10 cellular contexts compared by ENCODE assay signal in the genomic region with DNA sequence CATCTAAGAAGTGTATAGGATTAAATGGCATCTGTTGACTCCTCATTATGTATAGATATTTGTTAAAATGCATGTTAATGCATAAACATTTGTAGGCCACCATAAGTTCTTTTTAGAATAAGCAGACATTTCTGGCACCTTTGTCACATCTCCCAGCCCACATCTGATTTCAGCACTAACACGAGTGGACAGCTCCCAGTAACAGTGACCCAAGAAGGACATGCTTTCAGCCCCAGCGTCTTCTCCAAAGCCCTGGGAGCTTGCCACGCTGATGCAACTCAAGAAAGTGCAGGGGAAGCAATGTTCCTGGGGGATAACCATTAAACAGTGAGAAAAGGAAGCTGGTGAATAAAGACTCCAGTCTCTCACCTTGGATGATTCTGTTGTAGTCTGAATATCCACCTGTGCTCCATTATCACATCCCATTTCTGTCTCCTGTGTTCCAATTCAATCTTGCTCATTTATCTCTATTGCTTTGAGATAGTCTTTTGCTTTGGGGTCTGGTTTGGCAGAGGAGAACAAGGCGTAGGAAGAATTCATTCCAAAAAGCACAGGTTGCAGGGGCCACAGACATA.
DNase-seq lines count a peak whose midpoint lies in the region; ATAC-seq, FAIRE-seq and TF ChIP-seq lines count a peak whose summit lies in the region.
"Had no signal": no experiment of that assay in that cellular context is flagged by ENCODE, and none has a peak within 500 bp of the region (broad histone marks: within the 10 kb centered on the region; RNA-seq: fewer than 3 reads in every experiment).

No MANE protein-coding gene starts in this region.

- TF ChIP-seq RAD21 in GM12878 (IDR thresholded peaks at IDR 0.05; ENCODE audit: insufficient read depth, low read depth, low read length) (no peak), neural cell (conservative IDR thresholded peaks at IDR 0.05) (no peak)

- BruUV-seq in GM12878 (replicated peaks; lab: Mats Ljungman, UMichigan) = no TSS peak

- H3K27me3 ChIP-seq in GM12878 (replicated peaks in 1 of 2; ENCODE audit: control insufficient read depth in 2 of 2, insufficient read depth in 2 of 2, low read length in 1 of 2) = no peaks in the 10 kb centered on the region
- peaks cover 10% of the 10 kb centered on the region for H3K27me3 ChIP-seq in neural cell (ENCODE audit: insufficient read depth, low read depth, low read length)

- H3K36me3 ChIP-seq in GM12878 (ENCODE audit: control insufficient read depth in 2 of 2, insufficient read depth in 2 of 2, low read length in 1 of 2) (no peaks in the 10 kb centered on the region), neural cell (ENCODE audit: insufficient read depth, low read length) (no peaks in the 10 kb centered on the region)

- no peak overlapping the region for H3K4me3 ChIP-seq in GM12878
- H3K4me3 ChIP-seq in neural cell (ENCODE audit: low read length) = no peak overlapping the region

- H2AFZ ChIP-seq in GM12878 (ENCODE audit: control insufficient read depth, low read depth, low read length) (no peak overlapping the region), neural cell (ENCODE audit: low read depth, low read length) (no peak overlapping the region)

- no peaks in the 10 kb centered on the region for H3K9me2 ChIP-seq in neural cell (ENCODE audit: insufficient read depth, low read length)

- TF ChIP-seq EP300 in GM12878 (IDR thresholded peaks at IDR 0.05; ENCODE audit: borderline replicate concordance in 1 of 2, control insufficient read depth in 1 of 2, low read depth in 2 of 2, low read length in 2 of 2) (no peak), neural cell (conservative IDR thresholded peaks at IDR 0.05; ENCODE audit: poor library complexity, severe bottlenecking) (no peak)

- no peaks in the 10 kb centered on the region for H3F3A ChIP-seq in neural cell (ENCODE audit: insufficient read depth, low read length, poor library complexity, severe bottlenecking)

- SMC1A ChIA-PET in GM12878 (lab: Charles Lee; ENCODE audit: uncharacterized antibody, unreplicated experiment) = no interaction called here

- H3K36me3 Mint-ChIP-seq in activated CD4-positive, alpha-beta T cell treated with anti-CD3 and anti-CD28 coated beads for 36 hours (ENCODE audit: low read depth) = no peaks in the 10 kb centered on the region

- no peak overlapping the region for H3K4me2 ChIP-seq in GM12878 (ENCODE audit: control insufficient read depth, insufficient read depth)
- H3K4me2 ChIP-seq in neural cell (ENCODE audit: low read length) = no peak overlapping the region

- H3K4me1 Mint-ChIP-seq in activated CD4-positive, alpha-beta T cell treated with anti-CD3 and anti-CD28 coated beads for 36 hours = no peaks in the 10 kb centered on the region
- H3K4me1 Mint-ChIP-seq: nephron had no signal

- no peak for TF ChIP-seq POLR2A in GM12878 (IDR thresholded peaks at IDR 0.05; ENCODE audit: low read depth, low read length)

- peak; percentile 41 for DNase-seq in activated CD4-positive, alpha-beta T cell treated with anti-CD3 and anti-CD28 coated beads for 36 hours
- DNase-seq in activated CD4-positive, alpha-beta T cell treated with anti-CD3 and anti-CD28 coated beads for 1 hour = no peak
- DNase-seq in KG1 (lab: John Stamatoyannopoulos, UW) (peak; percentile 14), GM12878 (ENCODE audit: low read depth, low spot score) (no peak), NCI-H2227 treated with DMSO at 0.1 percent for 48 hours (lab: John Stamatoyannopoulos, UW) (no peak), NCI-H345 treated with DMSO at 0.1 percent for 48 hours (lab: John Stamatoyannopoulos, UW; ENCODE audit: unreplicated experiment) (no peak)

- POLR2A ChIA-PET in activated CD4-positive, alpha-beta T cell treated with anti-CD3 and anti-CD28 coated beads for 36 hours (lab: Charles Lee) = no interaction called here
- POLR2A ChIA-PET in GM12878 (lab: Charles Lee) = no interaction called here

- no peak overlapping the region for H3K27ac ChIP-seq in GM12878 (ENCODE audit: control insufficient read depth, insufficient read depth)
- H3K27ac ChIP-seq in neural cell (ENCODE audit: low read length) = no peak overlapping the region

- no peak for ATAC-seq in activated CD4-positive, alpha-beta T cell treated with anti-CD3 and anti-CD28 coated beads for 36 hours
- no peak for ATAC-seq in GM12878
- ATAC-seq in GM18868 (IDR thresholded peaks at IDR 0.05; ENCODE audit: unreplicated experiment) = no peak

- H3K79me2 ChIP-seq in GM12878 (ENCODE audit: control insufficient read depth, insufficient read depth, low read length) (no peaks in the 10 kb centered on the region), neural cell (replicated peaks; ENCODE audit: insufficient read depth, low read length) (no peaks in the 10 kb centered on the region)

- no peaks in the 10 kb centered on the region for H3K9me3 Mint-ChIP-seq in activated CD4-positive, alpha-beta T cell treated with anti-CD3 and anti-CD28 coated beads for 36 hours (ENCODE audit: low read depth)
- H3K9me3 Mint-ChIP-seq: nephron had no signal

- H3K9me3 ChIP-seq in GM12878 (replicated peaks; ENCODE audit: control insufficient read depth, insufficient read depth, low read length) (no peaks in the 10 kb centered on the region), neural cell (ENCODE audit: low read length) (no peaks in the 10 kb centered on the region)

- H3K27me3 Mint-ChIP-seq in activated CD4-positive, alpha-beta T cell treated with anti-CD3 and anti-CD28 coated beads for 36 hours = peaks cover 4% of the 10 kb centered on the region

- H3K27ac Mint-ChIP-seq in activated CD4-positive, alpha-beta T cell treated with anti-CD3 and anti-CD28 coated beads for 36 hours = no peak overlapping the region
- H3K27ac Mint-ChIP-seq: nephron had no signal

- TF ChIP-seq CTCF in GM12878 (IDR thresholded peaks at IDR 0.05 in 2 of 3, conservative IDR thresholded peaks at IDR 0.05 in 1 of 3; ENCODE audit: control insufficient read depth in 2 of 3, extremely low read depth in 1 of 3, insufficient read depth in 1 of 3, low read depth in 3 of 3, low read length in 3 of 3) = no peak
- TF ChIP-seq CTCF in neural cell (IDR thresholded peaks at IDR 0.05; ENCODE audit: poor library complexity, severe bottlenecking) = no peak

- H3K4me3 Mint-ChIP-seq in activated CD4-positive, alpha-beta T cell treated with anti-CD3 and anti-CD28 coated beads for 36 hours = no peak overlapping the region
- H3K4me3 Mint-ChIP-seq: nephron had no signal

- CTCF ChIA-PET in activated CD4-positive, alpha-beta T cell treated with anti-CD3 and anti-CD28 coated beads for 36 hours (lab: Charles Lee) = interaction anchor here (0.6 kb wide), 1 partner anchor 264 kb away, joined by 4 read pairs; no protein-coding TSS in a partner anchor
- CTCF ChIA-PET in GM12878 (lab: Yijun Ruan, JAX) = no interaction called here

- no peak overlapping the region for H3K9ac ChIP-seq in GM12878 (ENCODE audit: control insufficient read depth, insufficient read depth, low read length)
- no peak overlapping the region for H3K9ac ChIP-seq in neural cell (ENCODE audit: low read length)

- no peaks in the 10 kb centered on the region for H4K20me1 ChIP-seq in GM12878 (ENCODE audit: control insufficient read depth, insufficient read depth)
- no peaks in the 10 kb centered on the region for H4K20me1 ChIP-seq in neural cell (ENCODE audit: insufficient read depth)

- no peak for FAIRE-seq in GM12878 (lab: Jason Lieb, UNC)
- FAIRE-seq: endothelial cell of umbilical vein had no signal

- intact Hi-C loops in activated CD4-positive, alpha-beta T cell treated with anti-CD3 and anti-CD28 coated beads for 36 hours (cut with DNase I, micrococcal nuclease) = no loop called here
- intact Hi-C loops in GM12878 (cut with micrococcal nuclease; ENCODE audit: unreplicated experiment) = no loop called here

- WGBS in GM12878 (ENCODE audit: insufficient coverage, insufficient replicate concordance, low lambda C conversion rate, missing lambda C conversion rate) = 0% methylated on average over 4 of the region's 4 CpGs

- no peaks in the 10 kb centered on the region for H3K4me1 ChIP-seq in GM12878 (ENCODE audit: control insufficient read depth, insufficient read depth, low read length)

- in situ Hi-C loops in GM12878 (cut with MboI) = no loop called here

- RAD21 ChIA-PET in GM12878 (lab: Charles Lee; ENCODE audit: unreplicated experiment) = no interaction called here

TF ChIP-seq in GM12878, 131 proteins besides CTCF, POLR2A, EP300 and RAD21 (continues in another document):
- no peak for TF ChIP-seq NFXL1 (IDR thresholded peaks at IDR 0.05; ENCODE audit: borderline replicate concordance)
- no peak for TF ChIP-seq JUND (IDR thresholded peaks at IDR 0.05; ENCODE audit: low read depth, low read length)

TF ChIP-seq in neural cell, 6 proteins besides CTCF, POLR2A, EP300 and RAD21:
- no peak for TF ChIP-seq TAF1 (IDR thresholded peaks at IDR 0.05; ENCODE audit: low read depth)
- TF ChIP-seq, protein P1, sequence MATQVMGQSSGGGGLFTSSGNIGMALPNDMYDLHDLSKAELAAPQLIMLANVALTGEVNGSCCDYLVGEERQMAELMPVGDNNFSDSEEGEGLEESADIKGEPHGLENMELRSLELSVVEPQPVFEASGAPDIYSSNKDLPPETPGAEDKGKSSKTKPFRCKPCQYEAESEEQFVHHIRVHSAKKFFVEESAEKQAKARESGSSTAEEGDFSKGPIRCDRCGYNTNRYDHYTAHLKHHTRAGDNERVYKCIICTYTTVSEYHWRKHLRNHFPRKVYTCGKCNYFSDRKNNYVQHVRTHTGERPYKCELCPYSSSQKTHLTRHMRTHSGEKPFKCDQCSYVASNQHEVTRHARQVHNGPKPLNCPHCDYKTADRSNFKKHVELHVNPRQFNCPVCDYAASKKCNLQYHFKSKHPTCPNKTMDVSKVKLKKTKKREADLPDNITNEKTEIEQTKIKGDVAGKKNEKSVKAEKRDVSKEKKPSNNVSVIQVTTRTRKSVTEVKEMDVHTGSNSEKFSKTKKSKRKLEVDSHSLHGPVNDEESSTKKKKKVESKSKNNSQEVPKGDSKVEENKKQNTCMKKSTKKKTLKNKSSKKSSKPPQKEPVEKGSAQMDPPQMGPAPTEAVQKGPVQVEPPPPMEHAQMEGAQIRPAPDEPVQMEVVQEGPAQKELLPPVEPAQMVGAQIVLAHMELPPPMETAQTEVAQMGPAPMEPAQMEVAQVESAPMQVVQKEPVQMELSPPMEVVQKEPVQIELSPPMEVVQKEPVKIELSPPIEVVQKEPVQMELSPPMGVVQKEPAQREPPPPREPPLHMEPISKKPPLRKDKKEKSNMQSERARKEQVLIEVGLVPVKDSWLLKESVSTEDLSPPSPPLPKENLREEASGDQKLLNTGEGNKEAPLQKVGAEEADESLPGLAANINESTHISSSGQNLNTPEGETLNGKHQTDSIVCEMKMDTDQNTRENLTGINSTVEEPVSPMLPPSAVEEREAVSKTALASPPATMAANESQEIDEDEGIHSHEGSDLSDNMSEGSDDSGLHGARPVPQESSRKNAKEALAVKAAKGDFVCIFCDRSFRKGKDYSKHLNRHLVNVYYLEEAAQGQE (IDR thresholded peaks at IDR 0.05; ENCODE audit: borderline replicate concordance) = peak; percentile 68
- no peak for TF ChIP-seq SMC3 (conservative IDR thresholded peaks at IDR 0.05; ENCODE audit: poor library complexity)
- no peak for TF ChIP-seq EZH2 (IDR thresholded peaks at IDR 0.05; ENCODE audit: borderline replicate concordance, insufficient read depth, low read length, poor library complexity, severe bottlenecking)
- no peak for TF ChIP-seq POLR2AphosphoS5 (IDR thresholded peaks at IDR 0.05)
TF ChIP-seq in neural cell: peak in this region for 1.

Comparison
In these comparisons a context has a peak if more than half of its experiments do, and no peak if none do; other contexts are left out.
1. DNase-seq: peak in activated CD4-positive, alpha-beta T cell treated with anti-CD3 and anti-CD28 coated beads for 36 hours (single experiment) and KG1 (single experiment); none in activated CD4-positive, alpha-beta T cell treated with anti-CD3 and anti-CD28 coated beads for 1 hour (single experiment), GM12878 (single experiment), NCI-H2227 treated with DMSO at 0.1 percent for 48 hours (single experiment) and NCI-H345 treated with DMSO at 0.1 percent for 48 hours (single experiment).